In genomic region chr4:116838609-116839008, GRCh38 we compare ENCODE assay signal across 23 cellular contexts.
"Had no signal": no experiment of that assay in that cellular context is flagged by ENCODE, and none has a peak within 500 bp of the region (broad histone marks: within the 10 kb centered on the region; RNA-seq: fewer than 3 reads in every experiment).

No MANE protein-coding gene starts in this region.

- H3K27ac Mint-ChIP-seq: dendritic cell treated with granulocyte-macrophage colony-stimulating factor and Interleukin-4, amounts not matched to agents 40 ng/mL and 50 ng/mL, for 4 days; effector memory CD8-positive, alpha-beta T cell; endodermal cell; mesothelial cell of epicardium had no signal

- H3K27me3 ChIP-seq: colonic mucosa, esophagus squamous epithelium, gastrocnemius medialis, heart right ventricle, left lung had no signal

- H3K27me3 Mint-ChIP-seq: dendritic cell treated with granulocyte-macrophage colony-stimulating factor and Interleukin-4, amounts not matched to agents 40 ng/mL and 50 ng/mL, for 4 days; effector memory CD8-positive, alpha-beta T cell had no signal

- DNase-seq: colonic mucosa; cortex of kidney; effector CD8-positive, alpha-beta T cell; effector memory CD8-positive, alpha-beta T cell; endodermal cell; erythroblast; esophagus squamous epithelium; foreskin fibroblast; foreskin melanocyte; gastrocnemius medialis; glutamatergic neuron; heart right ventricle; hippocampal formation; left cardiac atrium; left lung; left ventricle myocardium superior; lower lobe of right lung; mesenchymal stem cell; mucosa of descending colon had no signal

- H3K4me3 ChIP-seq: colonic mucosa, esophagus squamous epithelium, gastrocnemius medialis, heart right ventricle, left lung, lower lobe of right lung, mucosa of descending colon had no signal

- H3K4me3 Mint-ChIP-seq: dendritic cell treated with granulocyte-macrophage colony-stimulating factor and Interleukin-4, amounts not matched to agents 40 ng/mL and 50 ng/mL, for 4 days; effector memory CD8-positive, alpha-beta T cell; endodermal cell; mesothelial cell of epicardium had no signal

- H3K36me3 ChIP-seq: colonic mucosa, esophagus squamous epithelium, gastrocnemius medialis, heart right ventricle, left lung, lower lobe of right lung had no signal

- H3K9me3 Mint-ChIP-seq: endodermal cell had no signal

- H3K9me3 ChIP-seq: colonic mucosa, esophagus squamous epithelium, gastrocnemius medialis, left lung, lower lobe of right lung, mucosa of descending colon had no signal

- ATAC-seq: effector memory CD8-positive, alpha-beta T cell; esophagus mucosa; gastrocnemius medialis; heart right ventricle; left cardiac atrium; left lung; left ventricle myocardium superior; lower lobe of right lung; mucosa of descending colon had no signal

- H3K4me1 Mint-ChIP-seq: mesothelial cell of epicardium had no signal

- H3K36me3 Mint-ChIP-seq: mesothelial cell of epicardium had no signal

- H3K27ac ChIP-seq: colonic mucosa, epithelial cell of prostate, esophagus squamous epithelium, gastrocnemius medialis, heart right ventricle, left lung, lower lobe of right lung had no signal
